In the genomic region with DNA sequence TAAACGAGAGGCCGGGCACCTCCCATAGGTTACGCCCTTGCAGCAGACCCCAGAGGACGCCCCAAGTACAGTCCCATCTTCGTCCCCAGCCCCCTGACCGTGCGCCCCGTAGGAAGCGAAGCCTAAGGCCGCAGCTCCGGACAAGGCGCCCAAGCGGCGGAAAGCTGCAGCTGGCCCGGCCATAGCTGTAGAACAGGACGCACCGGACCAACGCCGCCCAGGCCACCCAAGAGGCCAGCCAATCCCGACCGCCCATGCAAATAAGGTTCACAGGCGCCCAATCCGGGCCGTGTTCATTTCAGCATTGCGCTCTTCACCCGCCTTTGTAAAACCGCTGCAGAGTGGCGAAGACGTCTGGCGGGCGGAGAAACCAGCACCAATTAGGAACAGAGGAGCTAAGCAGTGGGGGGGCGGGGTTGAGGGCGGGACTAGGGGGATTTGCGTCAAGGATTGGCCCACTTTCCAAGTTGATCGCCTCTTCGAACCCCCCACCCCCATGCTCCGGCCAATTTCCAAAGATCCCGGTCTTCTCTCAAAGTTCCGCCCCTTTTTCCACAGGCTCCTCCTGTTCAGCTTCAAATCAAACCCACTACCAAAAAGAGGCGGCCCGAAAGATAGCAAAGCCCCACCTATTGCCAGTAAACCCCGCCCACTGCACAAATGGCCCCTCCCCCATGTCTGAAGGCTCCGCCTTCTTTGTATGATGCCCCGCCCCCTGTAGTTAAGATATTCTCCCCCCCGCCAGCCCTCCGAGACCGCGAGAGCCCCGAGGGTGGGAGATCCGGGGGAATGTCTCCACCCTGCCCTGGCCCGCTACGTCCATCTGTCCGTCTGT, we compare ENCODE assay signal across 8 cellular contexts. TPM values are rescaled to one million over a fixed set of nuclear protein-coding genes. Genes with fewer than 3 reads are reported as not detected.
DNase-seq lines count a peak whose midpoint lies in the region; ATAC-seq and TF ChIP-seq lines count a peak whose summit lies in the region.

A gene (minus strand): TSS at position 196 of the 835 bp plus-strand sequence. CDS start 13 bp downstream, at position 183.

- H3K4me3 ChIP-seq in astrocyte of the cerebellum (ENCODE audit: low read depth, low read length): peak within 1 kb of the TSS; percentile 72
- H3K4me3 ChIP-seq in rectal smooth muscle tissue (ENCODE audit: low read length): peak within 1 kb of the TSS; percentile 87
- peak within 1 kb of the TSS; percentile 59 to 82 for H3K4me3 ChIP-seq in aorta (ENCODE audit: low read length in 2 of 2)

- H3K9ac ChIP-seq in rectal smooth muscle tissue (ENCODE audit: low read length): peak within 1 kb of the TSS; percentile 75

- H3K4me1 ChIP-seq in rectal smooth muscle tissue (ENCODE audit: control insufficient read depth, insufficient read depth, low read length): peaks cover 12% of the 10 kb centered on the region
- no peaks in the 10 kb centered on the region for H3K4me1 ChIP-seq in aorta (ENCODE audit: control insufficient read depth in 1 of 2, insufficient read depth in 2 of 2, low read length in 2 of 2)

- H3K27ac ChIP-seq in rectal smooth muscle tissue (ENCODE audit: low read depth, low read length): peak within 1 kb of the TSS; percentile 90
- H3K27ac ChIP-seq in aorta (ENCODE audit: low read depth in 1 of 2, low read length in 2 of 2): peak within 1 kb of the TSS; percentile 70 to 84

- WGBS in aorta, 2 donors: 1% methylated on average over 44 to 53 of the region's 53 CpGs

- TF ChIP-seq CTCF in astrocyte of the cerebellum (IDR thresholded peaks at IDR 0.05; ENCODE audit: low read depth, low read length, missing control alignments): no peak

- H3K27me3 ChIP-seq in rectal smooth muscle tissue (ENCODE audit: control insufficient read depth, insufficient read depth, low read length) (peaks cover 2% of the 10 kb centered on the region), aorta (ENCODE audit: control insufficient read depth in 1 of 2, insufficient read depth in 2 of 2, low read length in 1 of 2) (no peaks in the 10 kb centered on the region)

- DNase-seq in NCI-H2029 treated with DMSO at 0.1 percent for 48 hours (lab: John Stamatoyannopoulos, UW) (peak; percentile 66), T-helper 9 cell (peak; percentile 96), astrocyte of the cerebellum (ENCODE audit: low read depth) (peak; percentile 99), hepatic stellate cell (ENCODE audit: low spot score) (peak; percentile 99), aorta (peak; percentile 99)

- intact Hi-C loops in aorta (cut with DNase I): loop anchor here in 1 of 2 donors (1.0 kb wide), 1 partner anchor 10 kb away; a partner anchor contains a TSS

- ATAC-seq in GM18502 (IDR thresholded peaks at IDR 0.05; ENCODE audit: poor library complexity, unreplicated experiment) (peak; percentile 87), HG02973 (IDR thresholded peaks at IDR 0.05; ENCODE audit: unreplicated experiment) (peak; percentile 91), aorta (ENCODE audit: low FRiP score) (peak; percentile 97)

- H3K36me3 ChIP-seq in rectal smooth muscle tissue (ENCODE audit: control insufficient read depth, insufficient read depth, low read length): no peaks in the 10 kb centered on the region
- no peaks in the 10 kb centered on the region for H3K36me3 ChIP-seq in aorta (ENCODE audit: control insufficient read depth in 1 of 2, insufficient read depth in 2 of 2, low read length in 1 of 2)

- no peaks in the 10 kb centered on the region for H3K9me3 ChIP-seq in aorta (ENCODE audit: control insufficient read depth, low read length)

- in situ Hi-C loops in astrocyte of the cerebellum (cut with HindIII; ENCODE audit: low sequenced_read_pairs): no loop called here

RNA-seq across cellular contexts. Expression of the gene that starts here (rescaled TPM):
- 10 to 100 TPM; 35.0 to 40.1 TPM for total RNA-seq in aorta
- polyA plus RNA-seq in aorta: 100 to 1,000 TPM; 134 to 224 TPM

Comparison
In these comparisons a context has a peak if more than half of its experiments do, and no peak if none do; other contexts are left out.
1. Peak in every context shown above with its lines: DNase-seq, ATAC-seq, H3K4me3 ChIP-seq and H3K27ac ChIP-seq.